21 cellular contexts compared by ENCODE assay signal in the genomic region with DNA sequence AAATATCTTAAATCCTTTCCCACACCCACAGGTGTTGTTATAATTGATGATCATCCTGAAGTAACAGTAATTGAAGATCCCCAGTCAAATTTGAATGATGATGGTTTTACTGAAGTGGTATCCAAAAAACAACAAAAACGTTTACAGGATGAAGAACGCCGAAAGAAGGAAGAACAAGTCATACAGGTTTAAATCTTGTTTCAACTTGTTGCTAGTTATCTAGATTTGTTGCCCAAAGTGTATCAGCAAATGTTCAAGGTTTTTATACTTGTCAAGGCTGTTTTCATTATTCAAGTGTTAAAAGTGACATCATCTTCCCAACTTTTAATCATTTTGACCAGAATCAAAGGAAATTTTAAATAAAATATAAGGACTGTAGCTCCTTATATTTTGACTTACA.
"Had no signal": no experiment of that assay in that cellular context is flagged by ENCODE, and none has a peak within 500 bp of the region (broad histone marks: within the 10 kb centered on the region; RNA-seq: fewer than 3 reads in every experiment).

No MANE protein-coding gene starts in this region.

- H3K9me3 Mint-ChIP-seq: stimulated activated naive B cell treated with anti-CD40 and anti-IgM and Interleukin-4, amounts not matched to agents 10 μg/mL and 1 μg/mL and 100 μg/mL, for 72 hours; stimulated activated naive CD8-positive, alpha-beta T cell treated with anti-CD3 and anti-CD28 coated beads, Interleukin-15, amount 100 ng/mL, for 72 hours had no signal

- H3K27ac ChIP-seq: colonic mucosa, hepatocyte, neutrophil, psoas muscle, spleen, testis, tibial nerve had no signal

- H3K4me3 Mint-ChIP-seq: naive thymus-derived CD8-positive, alpha-beta T cell; stimulated activated naive B cell treated with anti-CD40 and anti-IgM and Interleukin-4, amounts not matched to agents 10 μg/mL and 1 μg/mL and 100 μg/mL, for 72 hours; stimulated activated naive CD8-positive, alpha-beta T cell treated with anti-CD3 and anti-CD28 coated beads, Interleukin-15, amount 100 ng/mL, for 72 hours had no signal

- H3K27me3 Mint-ChIP-seq: naive thymus-derived CD8-positive, alpha-beta T cell; stimulated activated naive B cell treated with anti-CD40 and anti-IgM and Interleukin-4, amounts not matched to agents 10 μg/mL and 1 μg/mL and 100 μg/mL, for 72 hours; stimulated activated naive CD8-positive, alpha-beta T cell treated with anti-CD3 and anti-CD28 coated beads, Interleukin-15, amount 100 ng/mL, for 72 hours had no signal

- H2AFZ ChIP-seq: hepatocyte had no signal

- H3K27me3 ChIP-seq: colonic mucosa, hepatocyte, neutrophil, spleen, testis, tibial nerve had no signal

- H3K4me3 ChIP-seq: colonic mucosa, hepatocyte, mucosa of descending colon, psoas muscle, spleen, testis, tibial nerve had no signal

- ATAC-seq: mucosa of descending colon; naive thymus-derived CD8-positive, alpha-beta T cell; psoas muscle; sciatic nerve; stimulated activated naive B cell treated with anti-CD40 and anti-IgM and Interleukin-4, amounts not matched to agents 10 μg/mL and 1 μg/mL and 100 μg/mL, for 72 hours; stimulated activated naive CD8-positive, alpha-beta T cell treated with anti-CD3 and anti-CD28 coated beads, Interleukin-15, amount 100 ng/mL, for 72 hours had no signal

- H3K4me1 ChIP-seq: colonic mucosa, psoas muscle, spleen, testis, tibial nerve had no signal

- H3K9me3 ChIP-seq: colonic mucosa, mucosa of descending colon, neutrophil, psoas muscle, testis, tibial nerve had no signal

- H3K27ac Mint-ChIP-seq: stimulated activated naive B cell treated with anti-CD40 and anti-IgM and Interleukin-4, amounts not matched to agents 10 μg/mL and 1 μg/mL and 100 μg/mL, for 72 hours; stimulated activated naive CD8-positive, alpha-beta T cell treated with anti-CD3 and anti-CD28 coated beads, Interleukin-15, amount 100 ng/mL, for 72 hours had no signal

- H3K4me2 ChIP-seq: hepatocyte had no signal

- DNase-seq: colonic mucosa; dermis blood vessel endothelial cell; effector CD4-positive, alpha-beta T cell; foreskin melanocyte; head of caudate nucleus; kidney glomerular epithelial cell; mucosa of descending colon; naive thymus-derived CD8-positive, alpha-beta T cell; psoas muscle; retina; spleen; stimulated activated CD4-positive, alpha-beta T cell treated with anti-CD3 and anti-CD28 coated beads, Interleukin-15, amount 100 ng/mL, for 24 hours; stimulated activated CD4-positive, alpha-beta T cell treated with anti-CD3 and anti-CD28 coated beads, Interleukin-1b, Interleukin-23, amount 100 ng/mL, for 48 hours; stimulated activated CD4-positive, alpha-beta T cell treated with anti-CD3 and anti-CD28 coated beads, Interleukin-4, amount 100 ng/mL, for 4 hours; stimulated activated naive B cell treated with anti-CD40 and anti-IgM and Interleukin-4, amounts not matched to agents 10 μg/mL and 1 μg/mL and 100 μg/mL, for 72 hours; stimulated activated naive CD8-positive, alpha-beta T cell treated with anti-CD3 and anti-CD28 coated beads, Interleukin-15, amount 100 ng/mL, for 72 hours; testis had no signal
